In the genomic region with DNA sequence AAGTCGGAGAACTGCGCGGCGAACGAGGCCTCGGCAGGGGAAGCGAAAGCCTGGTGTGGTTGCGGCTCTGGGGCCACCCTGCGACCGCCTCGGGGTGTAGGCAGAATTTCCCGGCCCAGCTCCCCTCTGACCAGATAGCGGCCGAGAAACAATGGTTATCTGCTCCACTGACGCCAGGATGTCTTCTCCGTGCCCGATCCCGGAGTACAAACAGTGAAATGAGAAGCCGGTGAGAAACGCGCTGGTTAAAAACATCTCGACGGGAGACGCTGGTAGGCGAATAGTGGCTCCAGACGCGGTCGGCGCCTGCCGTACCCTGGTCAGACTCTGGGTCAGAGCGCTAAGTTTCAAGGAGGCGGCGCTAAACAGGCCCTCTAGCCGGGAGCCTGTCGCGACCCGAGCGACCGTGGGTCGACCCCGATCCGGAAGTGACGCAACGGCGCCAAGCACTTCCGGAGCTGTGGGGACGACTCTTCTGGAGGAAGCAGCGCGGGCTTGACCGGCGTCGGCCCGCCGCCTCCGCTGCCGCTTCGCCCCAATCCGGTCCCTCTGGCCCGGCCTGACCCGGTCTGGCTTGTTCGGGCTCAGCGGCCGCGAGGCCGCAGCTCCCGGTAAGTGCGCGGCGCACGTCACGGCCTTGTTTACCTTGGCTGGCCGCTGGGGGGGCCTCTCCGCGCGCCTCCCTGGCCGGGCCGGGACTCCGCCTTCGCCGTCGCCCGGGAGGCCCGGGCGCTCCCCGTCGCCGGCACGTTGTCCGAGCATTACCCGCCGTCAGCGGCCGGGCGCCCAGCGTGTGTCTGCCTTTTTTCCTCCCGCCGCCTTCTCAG, we compare ENCODE assay signal across 8 cellular contexts. TPM values are rescaled to one million over a fixed set of nuclear protein-coding genes. Genes with fewer than 3 reads are reported as not detected.
DNase-seq lines count a peak whose midpoint lies in the region; ATAC-seq and TF ChIP-seq lines count a peak whose summit lies in the region.

ARIH2 (plus strand) TSS at position 455 of the 827 bp plus-strand sequence. CDS start 8,717 bp downstream, outside the sequence.

- peak within 1 kb of the TSS; percentile 85 for H3K4me2 ChIP-seq in OCI-LY3 (ENCODE audit: low read length)

- peaks cover 10% of the 10 kb centered on the region for H3K4me1 ChIP-seq in OCI-LY3 (ENCODE audit: low read length)
- H3K4me1 ChIP-seq in mononuclear cell (ENCODE audit: insufficient read depth, low read length), result peaks cover 40% of the 10 kb centered on the region

- H3K27me3 ChIP-seq in OCI-LY3 (ENCODE audit: low read depth, low read length) (no peaks in the 10 kb centered on the region), mononuclear cell (ENCODE audit: insufficient read depth, low read length) (no peaks in the 10 kb centered on the region)

- in situ Hi-C loops in Caki2 (cut with HindIII; ENCODE audit: low pct_unique_long_range_greater_than_20kb, low sequenced_read_pairs), result no loop called here

- peaks cover 15% of the 10 kb centered on the region for H4K20me1 ChIP-seq in OCI-LY3 (ENCODE audit: insufficient read depth, low read length)

- H3K4me3 ChIP-seq in OCI-LY3 (ENCODE audit: low read length), result peak within 1 kb of the TSS; percentile 87
- peak within 1 kb of the TSS; percentile 91 for H3K4me3 ChIP-seq in mononuclear cell (ENCODE audit: low read length)

- peaks cover 5% of the 10 kb centered on the region for H3K36me3 ChIP-seq in OCI-LY3 (replicated peaks; ENCODE audit: low read depth, low read length)

- H2AFZ ChIP-seq in OCI-LY3 (ENCODE audit: low read depth, low read length), result peak within 1 kb of the TSS; percentile 88

- peak within 1 kb of the TSS; percentile 95 for H3K27ac ChIP-seq in OCI-LY3 (ENCODE audit: low read length)

- H3K9me3 ChIP-seq in OCI-LY3 (ENCODE audit: insufficient read depth, low read length) (no peaks in the 10 kb centered on the region), mononuclear cell (ENCODE audit: low read depth, low read length) (no peaks in the 10 kb centered on the region)

- peak; percentile 70 for ATAC-seq in GM19468 (IDR thresholded peaks at IDR 0.05; ENCODE audit: extremely low read depth, unreplicated experiment)

- DNase-seq in Caki2 (ENCODE audit: low read depth), result peak; percentile 90
- DNase-seq in HS-5 (ENCODE audit: low read depth), result peak; percentile 73
- peak; percentile 77 for DNase-seq in activated T-cell treated with anti-CD3 and anti-CD28 coated beads for 1 hour (ENCODE audit: low read depth)
- DNase-seq in epidermal melanocyte (ENCODE audit: insufficient read length, low spot score), result peak; percentile 93
- peak; percentile 85 for DNase-seq in stimulated activated CD8-positive, alpha-beta memory T cell treated with anti-CD3 and anti-CD28 coated beads, Interleukin-4, amount 100 ng/mL, for 24 hours (ENCODE audit: low read depth)

- TF ChIP-seq CTCF in OCI-LY3 (IDR thresholded peaks at IDR 0.05; ENCODE audit: low read depth, low read length), result peak; percentile 41

- H3K9ac ChIP-seq in OCI-LY3 (ENCODE audit: low read length), result peak within 1 kb of the TSS; percentile 93

- H3K79me2 ChIP-seq in OCI-LY3 (ENCODE audit: low read length), result peaks cover 51% of the 10 kb centered on the region

RNA-seq across cellular contexts. Expression of gene ARIH2, which starts in this region (rescaled TPM):
- 67.2 and 83.3 TPM in 2 replicates for total RNA-seq in Caki2 (2014; rRNA removed; shearing (Covaris generic); ENCODE audit: low replicate concordance)
- total RNA-seq in mononuclear cell, result 120 TPM

Comparison
In these comparisons a context has a peak if more than half of its experiments do, and no peak if none do; other contexts are left out.
1. Peak in every context shown above with its lines: DNase-seq, ATAC-seq, H3K4me3 ChIP-seq and H3K27ac ChIP-seq.